Comparison of ENCODE assay signal across 20 cellular contexts in genomic region chr20:63897978-63898561, GRCh38. TPM values are rescaled to one million over a fixed set of nuclear protein-coding genes. Genes with fewer than 3 reads are reported as not detected.
DNase-seq lines count a peak whose midpoint lies in the region; ATAC-seq and TF ChIP-seq lines count a peak whose summit lies in the region.
"Had no signal": no experiment of that assay in that cellular context is flagged by ENCODE, and none has a peak within 500 bp of the region (broad histone marks: within the 10 kb centered on the region; RNA-seq: fewer than 3 reads in every experiment).

No MANE protein-coding gene starts in this region.

- no peak overlapping the region for H4K91ac ChIP-seq in mesenchymal stem cell (ENCODE audit: low read length)

- no peak overlapping the region for H2BK12ac ChIP-seq in mesenchymal stem cell (ENCODE audit: low read length in 2 of 2)

- no peaks in the 10 kb centered on the region for H3K27me3 ChIP-seq in CD8-positive, alpha-beta memory T cell (ENCODE audit: insufficient read depth, low read length, poor library complexity, severe bottlenecking)
- H3K27me3 ChIP-seq in mesenchymal stem cell (ENCODE audit: control insufficient read depth in 1 of 2, insufficient read depth in 1 of 2, low read length in 2 of 2) (no peaks in the 10 kb centered on the region), transverse colon (no peaks in the 10 kb centered on the region)
- H3K27me3 ChIP-seq: heart left ventricle, right atrium auricular region, uterus had no signal

- ATAC-seq in activated CD8-positive, alpha-beta T cell treated with anti-CD3 and anti-CD28 coated beads, Interleukin-2, amount 10 ng/mL, durations not matched to agents 7 days and 5 days, result no peak
- ATAC-seq: heart left ventricle, PC-3 had no signal

- H3K79me2 ChIP-seq in OCI-LY7 (ENCODE audit: insufficient read depth, low read depth, low read length), result peaks cover 44% of the 10 kb centered on the region

- H2BK15ac ChIP-seq in mesenchymal stem cell (ENCODE audit: low read depth, poor library complexity, severe bottlenecking), result no peak overlapping the region

- H2BK5ac ChIP-seq in mesenchymal stem cell (ENCODE audit: low read depth, low read length, poor library complexity, severe bottlenecking), result no peak overlapping the region

- intact Hi-C loops in OCI-LY7 (cut with micrococcal nuclease; ENCODE audit: unreplicated experiment), result loop anchor here (5.0 kb wide), 1 partner anchor 361 kb away; the partner anchor contains the start of gene PTK6
- intact Hi-C loops in transverse colon (cut with DNase I; ENCODE audit: low total_unique reads), result no loop called here

- H4K20me1 ChIP-seq in OCI-LY7 (ENCODE audit: insufficient read depth, low read length), result peaks cover 14% of the 10 kb centered on the region

- H3K4ac ChIP-seq in mesenchymal stem cell (ENCODE audit: low read depth in 1 of 2, low read length in 2 of 2), result peak overlapping the region in 1 of 2 experiments; percentile 31

- H3K4me3 ChIP-seq in CD8-positive, alpha-beta memory T cell (ENCODE audit: low read length), result no peak overlapping the region
- H3K4me3 ChIP-seq in mesenchymal stem cell (ENCODE audit: insufficient read depth in 1 of 2, low read depth in 1 of 2, low read length in 2 of 2) (no peak overlapping the region), OCI-LY7 (ENCODE audit: low read depth, low read length, poor library complexity, severe bottlenecking) (no peak overlapping the region), transverse colon (no peak overlapping the region)
- H3K4me3 ChIP-seq: heart left ventricle, right atrium auricular region, uterus had no signal

- no TSS peak for BruUV-seq in OCI-LY7 (replicated peaks; lab: Mats Ljungman, UMichigan)

- H3K14ac ChIP-seq in mesenchymal stem cell (ENCODE audit: low read length in 2 of 2), result no peak overlapping the region

- H4K8ac ChIP-seq in mesenchymal stem cell (ENCODE audit: low read length), result no peak overlapping the region

- H3K4me1 ChIP-seq in CD8-positive, alpha-beta memory T cell (ENCODE audit: insufficient read depth, low read length), result peaks cover 67% of the 10 kb centered on the region
- H3K4me1 ChIP-seq in mesenchymal stem cell (ENCODE audit: control insufficient read depth, insufficient read depth, low read depth, low read length), result peaks cover 27% of the 10 kb centered on the region
- peaks cover 11% of the 10 kb centered on the region for H3K4me1 ChIP-seq in OCI-LY7 (ENCODE audit: insufficient read depth, low read length, poor library complexity, severe bottlenecking)
- H3K4me1 ChIP-seq in transverse colon, result peaks cover 16 to 61% (median 34%) of the 10 kb centered on the region in 4 donors

- no peak for TF ChIP-seq EP300 in transverse colon (IDR thresholded peaks at IDR 0.05; ENCODE audit: low read depth)

- no peaks in the 10 kb centered on the region for H3K27me3 Mint-ChIP-seq in CD8-positive, alpha-beta memory T cell
- no peaks in the 10 kb centered on the region for H3K27me3 Mint-ChIP-seq in activated CD8-positive, alpha-beta T cell treated with anti-CD3 and anti-CD28 coated beads, Interleukin-2, amount 10 ng/mL, durations not matched to agents 7 days and 5 days (ENCODE audit: low read depth)

- peak; percentile 3 for DNase-seq in 8988T
- DNase-seq in CD8-positive, alpha-beta memory T cell, result no peak
- no peak for DNase-seq in activated CD8-positive, alpha-beta T cell treated with anti-CD3 and anti-CD28 coated beads, Interleukin-2, amount 10 ng/mL, durations not matched to agents 7 days and 5 days
- no peak for DNase-seq in mesenchymal stem cell
- no peak for DNase-seq in stimulated activated CD4-positive, alpha-beta T cell treated with anti-CD3 and anti-CD28 coated beads, Interleukin-4, amount 100 ng/mL, for 1 hour
- no peak for DNase-seq in OCI-LY7 (ENCODE audit: low spot score)
- DNase-seq in transverse colon, result no peak
- no peak for DNase-seq in SW480 (ENCODE audit: low spot score)
- DNase-seq: EL; NCI-H1417; NCI-H345; PC-3; stimulated activated CD4-positive, alpha-beta T cell treated with anti-CD3 and anti-CD28 coated beads, Interleukin-4, amount 100 ng/mL, for 24 hours; uterus had no signal

- H3K9ac ChIP-seq in mesenchymal stem cell (ENCODE audit: low read length), result peak overlapping the region; percentile 40

- TF ChIP-seq CTCF in OCI-LY7 (conservative IDR thresholded peaks at IDR 0.05; ENCODE audit: low read length) (no peak), transverse colon (IDR thresholded peaks at IDR 0.05) (no peak)

- peaks cover 49 to 72% (median 64%) of the 10 kb centered on the region in 3 donors for H3K4me1 Mint-ChIP-seq in CD8-positive, alpha-beta memory T cell
- H3K4me1 Mint-ChIP-seq in activated CD8-positive, alpha-beta T cell treated with anti-CD3 and anti-CD28 coated beads, Interleukin-2, amount 10 ng/mL, durations not matched to agents 7 days and 5 days (ENCODE audit: low read depth), result peaks cover 56% of the 10 kb centered on the region

- H3K27ac Mint-ChIP-seq in CD8-positive, alpha-beta memory T cell, result peak overlapping the region; percentile 11 to 91 (median 81)
- H3K27ac Mint-ChIP-seq in activated CD8-positive, alpha-beta T cell treated with anti-CD3 and anti-CD28 coated beads, Interleukin-2, amount 10 ng/mL, durations not matched to agents 7 days and 5 days, result peak overlapping the region; percentile 62

- H3K18ac ChIP-seq in mesenchymal stem cell (ENCODE audit: low read depth in 1 of 2, low read length in 2 of 2), result no peak overlapping the region

- H3K36me3 Mint-ChIP-seq in CD8-positive, alpha-beta memory T cell, result peaks cover 0 to 40% (median 0%) of the 10 kb centered on the region in 3 donors
- H3K36me3 Mint-ChIP-seq in activated CD8-positive, alpha-beta T cell treated with anti-CD3 and anti-CD28 coated beads, Interleukin-2, amount 10 ng/mL, durations not matched to agents 7 days and 5 days (ENCODE audit: low read depth), result peaks cover 44% of the 10 kb centered on the region

- no peak for TF ChIP-seq POLR2A in transverse colon (IDR thresholded peaks at IDR 0.05)

- POLR2A ChIA-PET in CD8-positive, alpha-beta memory T cell (lab: Charles Lee), result no interaction called here
- POLR2A ChIA-PET in activated CD8-positive, alpha-beta T cell treated with anti-CD3 and anti-CD28 coated beads, Interleukin-2, amount 10 ng/mL, durations not matched to agents 7 days and 5 days (lab: Charles Lee), result no interaction called here
- POLR2A ChIA-PET in OCI-LY7 (lab: Charles Lee), result no interaction called here

- H2AK5ac ChIP-seq in mesenchymal stem cell (ENCODE audit: low read length, severe bottlenecking), result peak overlapping the region; percentile 44

- no peak overlapping the region for H3K23ac ChIP-seq in mesenchymal stem cell (ENCODE audit: low read length in 2 of 2)

- H2AFZ ChIP-seq in mesenchymal stem cell (ENCODE audit: low read depth, low read length) (no peak overlapping the region), OCI-LY7 (ENCODE audit: low read length) (no peak overlapping the region)

- H3K9me3 ChIP-seq in CD8-positive, alpha-beta memory T cell (ENCODE audit: low read length), result no peaks in the 10 kb centered on the region
- H3K9me3 ChIP-seq in mesenchymal stem cell (ENCODE audit: control insufficient read depth, low read length) (no peaks in the 10 kb centered on the region), OCI-LY7 (ENCODE audit: low read length) (no peaks in the 10 kb centered on the region), transverse colon (no peaks in the 10 kb centered on the region)
- H3K9me3 ChIP-seq: heart left ventricle, right atrium auricular region, uterus had no signal

- H3K27ac ChIP-seq in CD8-positive, alpha-beta memory T cell (ENCODE audit: low read depth, low read length), result no peak overlapping the region
- no peak overlapping the region for H3K27ac ChIP-seq in mesenchymal stem cell (ENCODE audit: low read length, poor library complexity, severe bottlenecking)
- H3K27ac ChIP-seq in OCI-LY7 (ENCODE audit: low read depth, low read length, poor library complexity, severe bottlenecking), result no peak overlapping the region
- no peak overlapping the region for H3K27ac ChIP-seq in transverse colon
- H3K27ac ChIP-seq: uterus had no signal

- WGBS in mesenchymal stem cell, result 94% methylated on average over 6 of the region's 6 CpGs
- WGBS in transverse colon (ENCODE audit: low coverage in 1 of 2), 2 donors, result 80 to 81% methylated on average over 5 to 6 of the region's 6 CpGs

- no peaks in the 10 kb centered on the region for H3K9me2 ChIP-seq in OCI-LY7 (ENCODE audit: insufficient read depth, low read length)

- H3K36me3 ChIP-seq in CD8-positive, alpha-beta memory T cell (ENCODE audit: insufficient read depth, low read length), result peaks cover 5% of the 10 kb centered on the region
- H3K36me3 ChIP-seq in mesenchymal stem cell (ENCODE audit: control insufficient read depth in 1 of 2, insufficient read depth in 2 of 2, low read depth in 1 of 2, low read length in 2 of 2) (peaks cover 15 to 16% of the 10 kb centered on the region in 2 experiments), OCI-LY7 (ENCODE audit: insufficient read depth, low read length) (peaks cover 16% of the 10 kb centered on the region; the same call in 1 of the 2 replicates), transverse colon (no peaks in the 10 kb centered on the region)
- H3K36me3 ChIP-seq: right atrium auricular region, uterus had no signal

- H3K4me2 ChIP-seq in mesenchymal stem cell (ENCODE audit: low read length, poor library complexity, severe bottlenecking), result no peak overlapping the region
- no peak overlapping the region for H3K4me2 ChIP-seq in OCI-LY7 (ENCODE audit: low read length)

- in situ Hi-C loops in transverse colon (cut with MboI; ENCODE audit: low pct_ligation_motif_present in 1 of 4, low pct_unique_long_range_greater_than_20kb in 1 of 4, low sequenced_read_pairs in 3 of 4), result no loop called here

- peak overlapping the region; percentile 35 to 74 (median 63) for H3K4me3 Mint-ChIP-seq in CD8-positive, alpha-beta memory T cell
- H3K4me3 Mint-ChIP-seq in activated CD8-positive, alpha-beta T cell treated with anti-CD3 and anti-CD28 coated beads, Interleukin-2, amount 10 ng/mL, durations not matched to agents 7 days and 5 days, result no peak overlapping the region

- CTCF ChIA-PET in CD8-positive, alpha-beta memory T cell (lab: Charles Lee), result no interaction called here
- CTCF ChIA-PET in activated CD8-positive, alpha-beta T cell treated with anti-CD3 and anti-CD28 coated beads, Interleukin-2, amount 10 ng/mL, durations not matched to agents 7 days and 5 days (lab: Charles Lee), result interaction anchor here (0.9 kb wide), 1 partner anchor 11 kb away, joined by 3 read pairs; no protein-coding TSS in a partner anchor
- CTCF ChIA-PET in OCI-LY7 (lab: Charles Lee; ENCODE audit: unreplicated experiment), result no interaction called here

- H3K9me3 Mint-ChIP-seq in CD8-positive, alpha-beta memory T cell, result no peaks in the 10 kb centered on the region
- H3K9me3 Mint-ChIP-seq in activated CD8-positive, alpha-beta T cell treated with anti-CD3 and anti-CD28 coated beads, Interleukin-2, amount 10 ng/mL, durations not matched to agents 7 days and 5 days (ENCODE audit: insufficient read depth), result no peaks in the 10 kb centered on the region

- peaks cover 2% of the 10 kb centered on the region for H3K79me1 ChIP-seq in mesenchymal stem cell (replicated peaks; ENCODE audit: low read length, poor library complexity, severe bottlenecking)

- H2BK120ac ChIP-seq in mesenchymal stem cell (ENCODE audit: low read depth, low read length), result no peak overlapping the region

RNA-seq across cellular contexts. Expression of gene DNAJC5, which starts 3.1 kb away (rescaled TPM):
- total RNA-seq in CD8-positive, alpha-beta memory T cell, result 10 to 100 TPM; 38.9 to 40.9 TPM
- polyA plus RNA-seq in CD8-positive, alpha-beta memory T cell, result 8.3 TPM
- 10 to 100 TPM; 47.3 to 48.1 TPM for total RNA-seq in activated CD8-positive, alpha-beta T cell treated with anti-CD3 and anti-CD28 coated beads, Interleukin-2, amount 10 ng/mL, durations not matched to agents 7 days and 5 days
- polyA plus RNA-seq in mesenchymal stem cell (2013, experiment 1 of 2), result 25.4 TPM
- 25.9 TPM for polyA plus RNA-seq in mesenchymal stem cell (2013, experiment 2 of 2)
- 23.5 and 27.7 TPM in 2 replicates for total RNA-seq in OCI-LY7 (2014; rRNA removed; shearing (Covaris generic))
- 24.1 and 27.5 TPM in 2 replicates for total RNA-seq in OCI-LY7 (2022)
- total RNA-seq in transverse colon, result 10 to 100 TPM; 59.9 to 77.3 (median 71.4) TPM

RNA-seq across cellular contexts. Expression of gene TPD52L2, which starts 33.0 kb away (rescaled TPM):
- 10 to 100 TPM; 60.0 to 64.4 TPM for total RNA-seq in CD8-positive, alpha-beta memory T cell
- 72.1 TPM for polyA plus RNA-seq in CD8-positive, alpha-beta memory T cell
- 10 to 100 TPM; 35.7 to 40.0 TPM for total RNA-seq in activated CD8-positive, alpha-beta T cell treated with anti-CD3 and anti-CD28 coated beads, Interleukin-2, amount 10 ng/mL, durations not matched to agents 7 days and 5 days
- 124 TPM for polyA plus RNA-seq in mesenchymal stem cell (2013, experiment 1 of 2)
- polyA plus RNA-seq in mesenchymal stem cell (2013, experiment 2 of 2), result 125 TPM
- total RNA-seq in OCI-LY7 (2014; rRNA removed; shearing (Covaris generic)), result 27.2 and 28.6 TPM in 2 replicates
- total RNA-seq in OCI-LY7 (2022) (47.0 and 51.0 TPM in 2 replicates), transverse colon (10 to 100 TPM; 40.8 to 67.0 (median 62.6) TPM)

RNA-seq across cellular contexts. Expression of gene ABHD16B, which starts 36.8 kb away (rescaled TPM):
- total RNA-seq in CD8-positive, alpha-beta memory T cell, result not detected
- polyA plus RNA-seq in CD8-positive, alpha-beta memory T cell, result not detected
- total RNA-seq in activated CD8-positive, alpha-beta T cell treated with anti-CD3 and anti-CD28 coated beads, Interleukin-2, amount 10 ng/mL, durations not matched to agents 7 days and 5 days, result not detected
- not detected for polyA plus RNA-seq in mesenchymal stem cell (2013, experiment 1 of 2)
- not detected for polyA plus RNA-seq in mesenchymal stem cell (2013, experiment 2 of 2)
- total RNA-seq in OCI-LY7 (2014; rRNA removed; shearing (Covaris generic)), result not detected in 2 replicates
- 0.29 TPM in 1 of 2 replicates, not detected in the other for total RNA-seq in OCI-LY7 (2022)
- total RNA-seq in transverse colon, result not detected
- total RNA-seq: cerebellum; heart left ventricle; myocyte; PC-3; right atrium auricular region; T-helper 1 cell treated with Interleukin-12 subunit alpha and Interleukin-12 subunit beta and Interleukin-4 antibody, amounts not matched to agents 30 ng/mL and 1 ng/mL, for 36 hours; uterus had no signal
- polyA plus RNA-seq: BJ had no signal

RNA-seq across cellular contexts. Expression of gene UCKL1, which starts 58.1 kb away (rescaled TPM):
- total RNA-seq in CD8-positive, alpha-beta memory T cell, result 10 to 100 TPM; 35.7 to 36.2 TPM
- 34.5 TPM for polyA plus RNA-seq in CD8-positive, alpha-beta memory T cell
- 10 to 100 TPM; 41.1 to 45.4 TPM for total RNA-seq in activated CD8-positive, alpha-beta T cell treated with anti-CD3 and anti-CD28 coated beads, Interleukin-2, amount 10 ng/mL, durations not matched to agents 7 days and 5 days
- 21.1 TPM for polyA plus RNA-seq in mesenchymal stem cell (2013, experiment 1 of 2)
- polyA plus RNA-seq in mesenchymal stem cell (2013, experiment 2 of 2), result 20.1 TPM
- total RNA-seq in OCI-LY7 (2014; rRNA removed; shearing (Covaris generic)), result 19.8 and 25.6 TPM in 2 replicates
- total RNA-seq in OCI-LY7 (2022), result 42.6 and 43.0 TPM in 2 replicates
- total RNA-seq in transverse colon, result 100 to 1,000 TPM in 1 of 4 donors, 10 to 100 TPM in 3; 41.1 to 189 (median 68.5) TPM
